In the genomic region with DNA sequence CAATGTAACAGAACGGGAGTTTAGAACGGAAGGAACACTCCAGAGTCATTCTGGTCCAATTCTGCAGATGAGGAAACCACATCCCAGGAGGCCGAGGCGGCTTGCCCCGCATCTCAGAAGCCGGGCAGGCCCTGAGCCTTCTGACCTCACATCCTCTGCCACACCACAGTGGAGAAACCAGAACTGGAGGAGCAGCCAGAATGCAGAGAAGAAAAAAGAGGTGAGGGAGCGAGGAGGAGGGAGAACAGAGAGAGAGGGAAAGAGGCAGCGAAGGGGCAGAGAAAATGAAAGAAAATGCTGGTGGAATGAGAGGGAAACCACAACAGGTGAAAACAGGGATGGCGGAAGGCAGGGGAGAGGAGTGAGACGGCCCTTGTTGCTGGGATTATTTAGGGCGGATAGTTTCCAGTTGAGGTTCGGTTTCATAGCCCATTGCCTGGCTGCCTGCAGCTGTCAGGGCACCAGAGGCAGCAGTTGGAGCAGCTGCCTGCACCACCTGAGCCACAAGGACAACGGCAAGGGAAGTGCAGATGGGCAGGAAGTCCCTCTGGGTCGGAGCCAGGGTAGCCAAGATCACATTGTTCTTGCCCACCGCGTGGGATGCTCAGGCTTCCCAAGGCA, we compare ENCODE assay signal across 11 cellular contexts. TPM values are rescaled to one million over a fixed set of nuclear protein-coding genes. Genes with fewer than 3 reads are reported as not detected.
DNase-seq lines count a peak whose midpoint lies in the region; ATAC-seq and TF ChIP-seq lines count a peak whose summit lies in the region.
"Had no signal": no experiment of that assay in that cellular context is flagged by ENCODE, and none has a peak within 500 bp of the region (broad histone marks: within the 10 kb centered on the region; RNA-seq: fewer than 3 reads in every experiment).

A gene (plus strand): TSS at position 77 of the 621 bp plus-strand sequence.

- H3K36me3 Mint-ChIP-seq in glutamatergic neuron (ENCODE audit: unreplicated experiment): no peaks in the 10 kb centered on the region

- intact Hi-C loops in spleen (cut with DNase I; ENCODE audit: low total_unique reads): no loop called here

- H3K36me3 ChIP-seq in spleen (no peaks in the 10 kb centered on the region), gastroesophageal sphincter (no peaks in the 10 kb centered on the region)
- H3K36me3 ChIP-seq: colonic mucosa had no signal

- TF ChIP-seq EP300 in gastroesophageal sphincter (IDR thresholded peaks at IDR 0.05): no peak

- peaks cover 0 to 10% (median 7%) of the 10 kb centered on the region in 6 donors for H3K4me1 ChIP-seq in spleen
- H3K4me1 ChIP-seq in gastroesophageal sphincter: no peaks in the 10 kb centered on the region
- H3K4me1 ChIP-seq: colonic mucosa had no signal

- ATAC-seq in GM21390 (IDR thresholded peaks at IDR 0.05; ENCODE audit: unreplicated experiment) (peak; percentile 69), gastroesophageal sphincter (no peak)

- H3K27ac Mint-ChIP-seq in glutamatergic neuron (ENCODE audit: unreplicated experiment): peak within 1 kb of the TSS; percentile 60

- TF ChIP-seq POLR2A in spleen (IDR thresholded peaks at IDR 0.05) (no peak), gastroesophageal sphincter (IDR thresholded peaks at IDR 0.05) (no peak)

- TF ChIP-seq CTCF in GM10248 (IDR thresholded peaks at IDR 0.05; ENCODE audit: control extremely low read depth, extremely low read depth, low read depth, missing control alignments): no peak
- no peak for TF ChIP-seq CTCF in glutamatergic neuron (IDR thresholded peaks at IDR 0.05; ENCODE audit: partially characterized antibody, unreplicated experiment)
- no peak for TF ChIP-seq CTCF in spleen (IDR thresholded peaks at IDR 0.05 in 8 of 11, conservative IDR thresholded peaks at IDR 0.05 in 3 of 11)
- TF ChIP-seq CTCF in gastroesophageal sphincter (IDR thresholded peaks at IDR 0.05): no peak

- H3K4me3 ChIP-seq in spleen (peak within 1 kb of the TSS in 1 of 8 donors; percentile 8), gastroesophageal sphincter (no peak within 1 kb of the TSS)
- H3K4me3 ChIP-seq: colonic mucosa had no signal

- H3K4me1 Mint-ChIP-seq in glutamatergic neuron (ENCODE audit: low read depth, unreplicated experiment): peaks cover 20% of the 10 kb centered on the region

- peaks cover 4% of the 10 kb centered on the region for H3K9me3 Mint-ChIP-seq in glutamatergic neuron (ENCODE audit: unreplicated experiment)

- CTCF ChIA-PET in GM10248 (lab: Yijun Ruan, JAX): interaction anchor here (1.8 kb wide), 1 partner anchor 14 kb away, joined by 8 read pairs; no protein-coding TSS in a partner anchor

- H3K9me3 ChIP-seq in spleen (peaks cover 0 to 4% (median 0%) of the 10 kb centered on the region in 8 donors), gastroesophageal sphincter (no peaks in the 10 kb centered on the region)
- H3K9me3 ChIP-seq: colonic mucosa had no signal

- H3K27ac ChIP-seq in spleen: no peak within 1 kb of the TSS
- no peak within 1 kb of the TSS for H3K27ac ChIP-seq in gastroesophageal sphincter
- H3K27ac ChIP-seq: colonic mucosa had no signal

- WGBS in spleen, 5 donors: 19 to 41% (median 33%) methylated on average over 15 to 16 of the region's 16 CpGs
- WGBS in gastroesophageal sphincter (ENCODE audit: low coverage in 1 of 2), 2 donors: 75 to 78% methylated on average over 6 to 13 of the region's 16 CpGs

- POLR2A ChIA-PET in GM10248 (lab: Yijun Ruan, JAX): no interaction called here

- no peaks in the 10 kb centered on the region for H3K27me3 ChIP-seq in spleen (replicated peaks in 1 of 7)
- no peaks in the 10 kb centered on the region for H3K27me3 ChIP-seq in gastroesophageal sphincter
- H3K27me3 ChIP-seq: colonic mucosa had no signal

- H3K4me3 Mint-ChIP-seq in glutamatergic neuron (ENCODE audit: unreplicated experiment): no peak within 1 kb of the TSS

- H3K27me3 Mint-ChIP-seq in glutamatergic neuron (ENCODE audit: unreplicated experiment): peaks cover 2% of the 10 kb centered on the region

- DNase-seq in GM10248 (ENCODE audit: extremely low spot score) (peak; percentile 32), NCI-H1694 treated with DMSO at 0.1 percent for 48 hours (lab: John Stamatoyannopoulos, UW) (peak; percentile 57), glutamatergic neuron (no peak), spleen (no peak), MV-4-11 (lab: John Stamatoyannopoulos, UW) (no peak), iPS-NIHi7 (ENCODE audit: extremely low spot score) (no peak)
- DNase-seq: colonic mucosa, NCI-H526 treated with DMSO at 0.1 percent for 48 hours had no signal

RNA-seq across cellular contexts. Expression of the gene that starts here (rescaled TPM):
- total RNA-seq in glutamatergic neuron (ENCODE audit: unreplicated experiment) (not detected), spleen (not detected), gastroesophageal sphincter (not detected)
- under 1 TPM in 1 of 3 donors, not detected in 2; 0.94 TPM for polyA plus RNA-seq in spleen
- total RNA-seq: colonic mucosa, omental fat pad had no signal

Comparison
In these comparisons a context has a peak if more than half of its experiments do, and no peak if none do; other contexts are left out.
1. DNase-seq: peak in GM10248 (single experiment) and NCI-H1694 treated with DMSO at 0.1 percent for 48 hours (single experiment); none in glutamatergic neuron (single experiment), spleen (single experiment), MV-4-11 (single experiment) and iPS-NIHi7 (single experiment).